15 cellular contexts compared by ENCODE assay signal in the genomic region with DNA sequence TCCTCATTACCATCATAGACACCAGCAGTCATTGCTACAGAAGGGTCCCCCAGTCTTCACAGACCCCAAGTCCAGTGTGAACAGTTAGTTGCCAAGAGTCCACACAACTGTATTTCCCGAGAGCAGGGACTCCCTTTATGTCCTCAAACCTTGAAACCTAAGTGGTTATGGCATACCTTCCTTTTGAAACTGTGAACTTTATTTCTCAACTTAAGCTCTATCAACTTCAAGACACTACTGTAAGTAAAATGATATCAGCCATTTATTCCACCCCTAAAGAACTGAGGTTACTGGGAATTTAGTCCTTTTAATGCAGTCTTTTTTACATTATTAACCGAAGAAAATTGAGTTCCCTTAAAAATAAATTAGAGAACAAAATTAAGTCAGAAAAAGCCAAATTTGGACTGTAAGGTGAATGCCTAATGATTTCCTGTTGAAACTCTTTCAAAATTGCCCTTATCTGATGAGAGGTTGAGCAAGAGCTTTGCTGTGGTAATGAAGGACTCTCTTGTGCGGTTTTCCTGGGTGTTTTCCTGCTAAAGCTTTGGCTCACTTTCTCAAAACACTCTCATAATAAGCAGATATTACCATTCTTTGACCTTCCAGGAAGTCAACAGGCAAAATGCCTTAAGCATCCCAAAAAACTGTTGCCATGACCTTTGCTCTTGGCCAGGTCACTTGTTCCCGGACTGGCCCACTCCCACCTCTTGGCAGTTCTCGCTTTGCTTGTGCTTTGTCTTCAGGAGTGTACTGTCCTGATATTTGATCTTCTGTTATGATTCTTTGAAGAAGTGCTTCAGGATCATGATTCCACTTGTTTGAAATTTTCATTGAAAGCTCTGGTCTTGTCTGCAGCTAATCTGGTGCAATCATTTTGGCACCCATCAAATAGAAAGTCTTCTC.
A peak's percentile ranks its signal among the peaks of the same experiment; 100 is the strongest.
DNase-seq lines count a peak whose midpoint lies in the region; ATAC-seq, FAIRE-seq and TF ChIP-seq lines count a peak whose summit lies in the region.
"Had no signal": no experiment of that assay in that cellular context is flagged by ENCODE, and none has a peak within 500 bp of the region (broad histone marks: within the 10 kb centered on the region; RNA-seq: fewer than 3 reads in every experiment).

No MANE protein-coding gene starts in this region.

- H3K27me3 ChIP-seq in BLaER1 treated with 17β-estradiol and CSF1 and Interleukin-3, amounts not matched to agents 10 nM and 100 nM, result no peaks in the 10 kb centered on the region
- H3K27me3 ChIP-seq in CD4-positive, alpha-beta memory T cell (ENCODE audit: insufficient read depth, low read length), result no peaks in the 10 kb centered on the region

- intact Hi-C loops in mucosa of descending colon (cut with DNase I, micrococcal nuclease), result no loop called here
- intact Hi-C loops in CD4-positive, alpha-beta memory T cell (cut with micrococcal nuclease), result no loop called here

- no peak overlapping the region for H3K4me3 Mint-ChIP-seq in CD4-positive, alpha-beta memory T cell
- H3K4me3 Mint-ChIP-seq: activated CD4-positive, alpha-beta T cell treated with anti-CD3 and anti-CD28 coated beads for 36 hours; activated naive CD8-positive, alpha-beta T cell; naive B cell; T-helper 2 cell treated with Interferon-gamma antibody and Interleukin-4, amounts not matched to agents 5 μg/mL and 100 μg/mL, for 36 hours had no signal

- H4K20me1 ChIP-seq in BLaER1 treated with 17β-estradiol and CSF1 and Interleukin-3, amounts not matched to agents 10 nM and 100 nM, result no peaks in the 10 kb centered on the region

- TF ChIP-seq CTCF in mucosa of descending colon (IDR thresholded peaks at IDR 0.05), result no peak
- TF ChIP-seq CTCF in omental fat pad (IDR thresholded peaks at IDR 0.05), result no peak

- CTCF ChIA-PET in CD4-positive, alpha-beta memory T cell (lab: Charles Lee; ENCODE audit: partially characterized antibody), result no interaction called here

- no peaks in the 10 kb centered on the region for H3K27me3 Mint-ChIP-seq in CD4-positive, alpha-beta memory T cell
- H3K27me3 Mint-ChIP-seq: activated CD4-positive, alpha-beta T cell treated with anti-CD3 and anti-CD28 coated beads for 36 hours; activated naive CD8-positive, alpha-beta T cell; naive B cell had no signal

- no peak for ATAC-seq in mucosa of descending colon
- ATAC-seq in omental fat pad (ENCODE audit: low FRiP score), result no peak
- ATAC-seq: activated CD4-positive, alpha-beta T cell treated with anti-CD3 and anti-CD28 coated beads for 36 hours had no signal

- peaks cover 0 to 15% (median 8%) of the 10 kb centered on the region in 8 donors for H3K9me3 Mint-ChIP-seq in CD4-positive, alpha-beta memory T cell
- H3K9me3 Mint-ChIP-seq: naive B cell had no signal

- H3K36me3 ChIP-seq in BLaER1 treated with 17β-estradiol and CSF1 and Interleukin-3, amounts not matched to agents 10 nM and 100 nM, result no peaks in the 10 kb centered on the region
- H3K36me3 ChIP-seq in mucosa of descending colon (ENCODE audit: low read depth), result no peaks in the 10 kb centered on the region
- H3K36me3 ChIP-seq in CD4-positive, alpha-beta memory T cell (ENCODE audit: insufficient read depth, low read length), result no peaks in the 10 kb centered on the region
- H3K36me3 ChIP-seq: prostate gland had no signal

- H3K9me3 ChIP-seq in BLaER1 treated with 17β-estradiol and CSF1 and Interleukin-3, amounts not matched to agents 10 nM and 100 nM (replicated peaks in 1 of 11), result no peaks in the 10 kb centered on the region
- H3K9me3 ChIP-seq in mucosa of descending colon, result no peaks in the 10 kb centered on the region
- no peaks in the 10 kb centered on the region for H3K9me3 ChIP-seq in CD4-positive, alpha-beta memory T cell (ENCODE audit: control insufficient read depth in 1 of 2, low read length in 2 of 2)
- H3K9me3 ChIP-seq: prostate gland had no signal

- H3K27ac ChIP-seq in BLaER1 treated with 17β-estradiol and CSF1 and Interleukin-3, amounts not matched to agents 10 nM and 100 nM, result peak overlapping the region in 8 of 11 experiments; percentile 3 to 63 (median 42); a peak in 12 of 22 replicates
- H3K27ac ChIP-seq in CD4-positive, alpha-beta memory T cell (ENCODE audit: low read depth, low read length), result no peak overlapping the region
- H3K27ac ChIP-seq: prostate gland had no signal

- H3K4me2 ChIP-seq in BLaER1 treated with 17β-estradiol and CSF1 and Interleukin-3, amounts not matched to agents 10 nM and 100 nM, result peak overlapping the region in 10 of 11 experiments; percentile 7 to 52 (median 30); a peak in 18 of 22 replicates

- DNase-seq in NCI-H226, result peak; percentile 33
- peak; percentile 12 for DNase-seq in mucosa of gallbladder (ENCODE audit: low spot score)
- no peak for DNase-seq in mucosa of descending colon
- DNase-seq in CD4-positive, alpha-beta memory T cell, result no peak
- no peak for DNase-seq in omental fat pad (ENCODE audit: low spot score)
- no peak for DNase-seq in NCI-H1694 (lab: John Stamatoyannopoulos, UW)
- DNase-seq: ACHN; activated CD4-positive, alpha-beta T cell treated with anti-CD3 and anti-CD28 coated beads for 36 hours; GDM1; naive B cell had no signal

- H3K4me1 Mint-ChIP-seq in CD4-positive, alpha-beta memory T cell, result no peaks in the 10 kb centered on the region
- H3K4me1 Mint-ChIP-seq: activated CD4-positive, alpha-beta T cell treated with anti-CD3 and anti-CD28 coated beads for 36 hours; naive B cell had no signal

- no peak overlapping the region for H3K27ac Mint-ChIP-seq in CD4-positive, alpha-beta memory T cell
- H3K27ac Mint-ChIP-seq: activated CD4-positive, alpha-beta T cell treated with anti-CD3 and anti-CD28 coated beads for 36 hours; activated naive CD8-positive, alpha-beta T cell; naive B cell; T-helper 2 cell treated with Interferon-gamma antibody and Interleukin-4, amounts not matched to agents 5 μg/mL and 100 μg/mL, for 36 hours had no signal

- peak; percentile 77 for FAIRE-seq in endometrium (lab: Jason Lieb, UNC)

- peak overlapping the region in 1 of 11 experiments; percentile 12; a peak in 1 of 22 replicates for H3K9ac ChIP-seq in BLaER1 treated with 17β-estradiol and CSF1 and Interleukin-3, amounts not matched to agents 10 nM and 100 nM

- no peak overlapping the region for H3K4me3 ChIP-seq in BLaER1 treated with 17β-estradiol and CSF1 and Interleukin-3, amounts not matched to agents 10 nM and 100 nM
- no peak overlapping the region for H3K4me3 ChIP-seq in mucosa of descending colon
- no peak overlapping the region for H3K4me3 ChIP-seq in CD4-positive, alpha-beta memory T cell (ENCODE audit: low read length in 2 of 2)
- H3K4me3 ChIP-seq: prostate gland had no signal

- H3K36me3 Mint-ChIP-seq in CD4-positive, alpha-beta memory T cell, result no peaks in the 10 kb centered on the region
- H3K36me3 Mint-ChIP-seq: activated naive CD8-positive, alpha-beta T cell; naive B cell had no signal

- POLR2A ChIA-PET in CD4-positive, alpha-beta memory T cell (lab: Charles Lee; ENCODE audit: partially characterized antibody), result no interaction called here

- peaks cover 0 to 16% (median 11%) of the 10 kb centered on the region in 10 experiments; a peak in 13 of 20 replicates for H3K4me1 ChIP-seq in BLaER1 treated with 17β-estradiol and CSF1 and Interleukin-3, amounts not matched to agents 10 nM and 100 nM
- H3K4me1 ChIP-seq in mucosa of descending colon (ENCODE audit: low read depth), result no peaks in the 10 kb centered on the region
- no peaks in the 10 kb centered on the region for H3K4me1 ChIP-seq in CD4-positive, alpha-beta memory T cell (ENCODE audit: insufficient read depth, low read length)
- H3K4me1 ChIP-seq: prostate gland had no signal

Comparison
In these comparisons a context has a peak if more than half of its experiments do, and no peak if none do; other contexts are left out.
1. DNase-seq: peak in NCI-H226 (single experiment) and mucosa of gallbladder (single experiment); none in mucosa of descending colon (0 of 3), CD4-positive, alpha-beta memory T cell (0 of 5), omental fat pad (single experiment) and NCI-H1694 (single experiment).